Comparison of ENCODE assay signal across 26 cellular contexts in the genomic region with DNA sequence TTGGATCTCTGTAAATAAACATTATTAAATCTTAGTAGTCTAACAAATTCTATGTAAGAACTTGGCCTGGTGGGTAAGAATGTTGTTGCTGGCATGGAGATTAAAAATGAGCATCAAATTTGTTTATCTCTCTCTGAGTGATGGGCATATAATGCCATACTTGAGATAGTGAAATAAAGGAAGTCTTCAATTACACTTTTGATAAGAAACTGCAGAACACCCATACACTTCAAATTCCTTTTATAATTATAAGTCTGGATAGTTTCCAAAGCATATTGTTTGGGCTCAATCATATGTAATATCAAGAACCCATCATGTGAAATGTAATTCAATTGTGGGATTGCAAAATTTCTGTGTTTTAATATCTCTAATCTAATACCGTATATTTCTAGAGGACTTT.
"Had no signal": no experiment of that assay in that cellular context is flagged by ENCODE, and none has a peak within 500 bp of the region (broad histone marks: within the 10 kb centered on the region; RNA-seq: fewer than 3 reads in every experiment).

No MANE protein-coding gene starts in this region.

- H3K4me1 Mint-ChIP-seq: endodermal cell had no signal

- H3K9me3 ChIP-seq: colonic mucosa, esophagus muscularis mucosa, esophagus squamous epithelium, gastrocnemius medialis, heart left ventricle, heart right ventricle had no signal

- H3K4me3 Mint-ChIP-seq: dendritic cell treated with granulocyte-macrophage colony-stimulating factor and Interleukin-4, amounts not matched to agents 40 ng/mL and 50 ng/mL, for 4 days; effector memory CD8-positive, alpha-beta T cell; endodermal cell had no signal

- ATAC-seq: effector memory CD8-positive, alpha-beta T cell; esophagus mucosa; foreskin keratinocyte; gastrocnemius medialis; gastroesophageal sphincter; heart left ventricle; heart right ventricle had no signal

- DNase-seq: colonic mucosa; cortex of kidney; dermis blood vessel endothelial cell; dorsolateral prefrontal cortex; effector CD4-positive, alpha-beta T cell; effector CD8-positive, alpha-beta T cell; effector memory CD4-positive, alpha-beta T cell; effector memory CD8-positive, alpha-beta T cell; endodermal cell; erythroblast; esophagus squamous epithelium; foreskin fibroblast; foreskin keratinocyte; foreskin melanocyte; gastrocnemius medialis; glutamatergic neuron; head of caudate nucleus; heart left ventricle; heart right ventricle had no signal

- H3K9me3 Mint-ChIP-seq: effector memory CD8-positive, alpha-beta T cell; endodermal cell had no signal

- H3K4me1 ChIP-seq: colonic mucosa, esophagus muscularis mucosa, esophagus squamous epithelium, gastrocnemius medialis, gastroesophageal sphincter, heart left ventricle, heart right ventricle had no signal

- H3K79me2 ChIP-seq: hepatocyte had no signal

- H3K27ac Mint-ChIP-seq: dendritic cell treated with granulocyte-macrophage colony-stimulating factor and Interleukin-4, amounts not matched to agents 40 ng/mL and 50 ng/mL, for 4 days; effector memory CD8-positive, alpha-beta T cell; endodermal cell had no signal

- H3K36me3 ChIP-seq: colonic mucosa, esophagus muscularis mucosa, esophagus squamous epithelium, gastrocnemius medialis, gastroesophageal sphincter, heart left ventricle, heart right ventricle had no signal

- H3K4me3 ChIP-seq: colonic mucosa, coronary artery, dorsolateral prefrontal cortex, esophagus muscularis mucosa, esophagus squamous epithelium, gastrocnemius medialis, gastroesophageal sphincter, heart left ventricle, heart right ventricle, hepatocyte had no signal

- H3K27ac ChIP-seq: colonic mucosa, coronary artery, dorsolateral prefrontal cortex, epithelial cell of prostate, esophagus muscularis mucosa, esophagus squamous epithelium, foreskin keratinocyte, gastrocnemius medialis, gastroesophageal sphincter, heart left ventricle, heart right ventricle, hepatocyte had no signal

- H3K4me2 ChIP-seq: hepatocyte had no signal

- H2AFZ ChIP-seq: hepatocyte had no signal

- H3K27me3 ChIP-seq: colonic mucosa, esophagus muscularis mucosa, esophagus squamous epithelium, foreskin keratinocyte, gastrocnemius medialis, gastroesophageal sphincter, heart left ventricle, heart right ventricle, hepatocyte had no signal
